ENCODE assay signal across 24 cellular contexts in genomic region chr1:177118901-177119300, GRCh38. TPM values are rescaled to one million over a fixed set of nuclear protein-coding genes. Genes with fewer than 3 reads are reported as not detected.
"Had no signal": no experiment of that assay in that cellular context is flagged by ENCODE, and none has a peak within 500 bp of the region (broad histone marks: within the 10 kb centered on the region; RNA-seq: fewer than 3 reads in every experiment).

No MANE protein-coding gene starts in this region.

- H3K27me3 ChIP-seq: ovary, tibial nerve, uterus had no signal

- H3K27ac Mint-ChIP-seq: mesothelial cell of epicardium; naive B cell; natural killer cell; progenitor cell of endocrine pancreas; stimulated activated effector memory CD8-positive, alpha-beta T cell treated with anti-CD3 and anti-CD28 coated beads, Interleukin-12 subunit alpha, Interleukin-12 subunit beta, amount 100 ng/mL, for 72 hours; stimulated activated naive CD8-positive, alpha-beta T cell treated with anti-CD3 and anti-CD28 coated beads, Interleukin-15, amount 100 ng/mL, for 72 hours; type B pancreatic cell had no signal

- DNase-seq: islet precursor cell; left ventricle myocardium inferior; mesendoderm; naive B cell; natural killer cell; ovary; retina; right cardiac atrium; stimulated activated CD4-positive, alpha-beta T cell treated with anti-CD3 and anti-CD28 coated beads, Interleukin-4, amount 100 ng/mL, for 24 hours; stimulated activated naive CD4-positive, alpha-beta T cell treated with Interleukin-2 at 50 U/mL for 16 hours; stimulated activated naive CD8-positive, alpha-beta T cell treated with anti-CD3 and anti-CD28 coated beads, Interleukin-15, amount 100 ng/mL, for 72 hours; uterus had no signal

- H3K9me3 Mint-ChIP-seq: mesothelial cell of epicardium, naive B cell, type B pancreatic cell had no signal

- H3K9me3 ChIP-seq: left ventricle myocardium inferior, ovary, tibial nerve, uterus had no signal

- H3K36me3 Mint-ChIP-seq: mesothelial cell of epicardium; naive B cell; natural killer cell; stimulated activated effector memory CD8-positive, alpha-beta T cell treated with anti-CD3 and anti-CD28 coated beads, Interleukin-12 subunit alpha, Interleukin-12 subunit beta, amount 100 ng/mL, for 72 hours; type B pancreatic cell had no signal

- H3K4me1 ChIP-seq: left ventricle myocardium inferior, tibial nerve, uterus had no signal

- H3K4me3 Mint-ChIP-seq: mesothelial cell of epicardium; naive B cell; natural killer cell; stimulated activated effector memory CD8-positive, alpha-beta T cell treated with anti-CD3 and anti-CD28 coated beads, Interleukin-12 subunit alpha, Interleukin-12 subunit beta, amount 100 ng/mL, for 72 hours; stimulated activated naive CD8-positive, alpha-beta T cell treated with anti-CD3 and anti-CD28 coated beads, Interleukin-15, amount 100 ng/mL, for 72 hours; type B pancreatic cell had no signal

- H3K4me3 ChIP-seq: left ventricle myocardium inferior, lung, ovary, skin epidermis, tibial nerve, uterus had no signal

- H3K27me3 Mint-ChIP-seq: naive B cell had no signal

- H3K4me1 Mint-ChIP-seq: mesothelial cell of epicardium; natural killer cell; stimulated activated effector memory CD8-positive, alpha-beta T cell treated with anti-CD3 and anti-CD28 coated beads, Interleukin-12 subunit alpha, Interleukin-12 subunit beta, amount 100 ng/mL, for 72 hours; stimulated activated naive CD8-positive, alpha-beta T cell treated with anti-CD3 and anti-CD28 coated beads, Interleukin-15, amount 100 ng/mL, for 72 hours had no signal

- H3K36me3 ChIP-seq: left ventricle myocardium inferior, ovary, tibial nerve, uterus had no signal

- ATAC-seq: natural killer cell; right cardiac atrium; sciatic nerve; stimulated activated effector memory CD8-positive, alpha-beta T cell treated with anti-CD3 and anti-CD28 coated beads, Interleukin-12 subunit alpha, Interleukin-12 subunit beta, amount 100 ng/mL, for 72 hours; stimulated activated naive CD8-positive, alpha-beta T cell treated with anti-CD3 and anti-CD28 coated beads, Interleukin-15, amount 100 ng/mL, for 72 hours had no signal

- H3K27ac ChIP-seq: left ventricle myocardium inferior, ovary, skin epidermis, tibial nerve, uterus had no signal

RNA-seq across cellular contexts. Expression of gene ASTN1, which starts 45.6 kb away (rescaled TPM):
- total RNA-seq: mononuclear cell, natural killer cell had no signal

RNA-seq across cellular contexts. Expression of gene BRINP2, which starts 51.9 kb away (rescaled TPM):
- total RNA-seq: kidney epithelial cell, mononuclear cell, natural killer cell, pulmonary artery endothelial cell, tibial nerve, ureter had no signal
